Comparison of ENCODE assay signal across 34 cellular contexts in genomic region chr4:170772429-170772828, GRCh38.
"Had no signal": no experiment of that assay in that cellular context is flagged by ENCODE, and none has a peak within 500 bp of the region (broad histone marks: within the 10 kb centered on the region; RNA-seq: fewer than 3 reads in every experiment).

No MANE protein-coding gene starts in this region.

- H3K9me3 ChIP-seq: ascending aorta had no signal

- H3K4me1 ChIP-seq: ascending aorta, breast epithelium had no signal

- H3K4me1 Mint-ChIP-seq: activated B cell treated with CpG ODN at 0.5 μM for 24 hours; activated T-helper 17 cell treated with anti-CD3 and anti-CD28 coated beads, Interleukin-2, amount 50 U/mL, for 72 hours; brain; endodermal cell; T-helper 17 cell had no signal

- H3K9me3 Mint-ChIP-seq: activated B cell treated with CpG ODN at 0.5 μM for 24 hours, endodermal cell had no signal

- H3K4me3 ChIP-seq: ascending aorta, breast epithelium, cardiac muscle cell, coronary artery, dorsolateral prefrontal cortex had no signal

- H3K36me3 Mint-ChIP-seq: activated naive CD8-positive, alpha-beta T cell; brain had no signal

- H3K27me3 ChIP-seq: ascending aorta, breast epithelium, cardiac muscle cell had no signal

- DNase-seq: activated B cell treated with CpG ODN at 0.5 μM for 24 hours; activated CD4-positive, alpha-beta T cell treated with anti-CD3 and anti-CD28 coated beads for 48 hours; activated CD4-positive, alpha-beta T cell treated with anti-CD3 and anti-CD28 coated beads, Interleukin-2, amount 50 U/mL, for 1 hour; activated CD4-positive, alpha-beta T cell treated with anti-CD3 and anti-CD28 coated beads, Interleukin-2, amount 50 U/mL, for 48 hours; activated CD8-positive, alpha-beta memory T cell treated with anti-CD3 and anti-CD28 coated beads for 24 hours; activated CD8-positive, alpha-beta T cell treated with anti-CD3 and anti-CD28 coated beads for 36 hours; activated effector memory CD4-positive, alpha-beta T cell treated with Interleukin-2 at 50 U/mL for 16 hours; activated gamma-delta T cell treated with Interleukin-2 at 50 U/mL for 16 hours; activated naive CD4-positive, alpha-beta T cell treated with anti-CD3 and anti-CD28 coated beads, Interleukin-2, amount 50 U/mL, for 16 hours; activated naive CD4-positive, alpha-beta T cell treated with Interleukin-2 at 50 U/mL for 16 hours; activated T-cell treated with anti-CD3 and anti-CD28 coated beads, Interleukin-2, amount 50 U/mL, for 4 hours; amygdala; central memory CD4-positive, alpha-beta T cell; cerebellar nuclear complex; dorsolateral prefrontal cortex; effector memory CD4-positive, alpha-beta T cell; endodermal cell; foreskin fibroblast; head of caudate nucleus; T-helper 1 cell; T-helper 17 cell; T1000; WERI-Rb-1 had no signal

- H3K36me3 ChIP-seq: ascending aorta, breast epithelium, cardiac muscle cell, WERI-Rb-1 had no signal

- H3K4me3 Mint-ChIP-seq: activated B cell treated with CpG ODN at 0.5 μM for 24 hours; activated CD8-positive, alpha-beta T cell treated with anti-CD3 and anti-CD28 coated beads for 36 hours; activated naive CD8-positive, alpha-beta T cell; activated T-cell treated with anti-CD3 and anti-CD28 coated beads, Interleukin-2, amount 50 U/mL, for 4 hours; activated T-helper 17 cell treated with anti-CD3 and anti-CD28 coated beads, Interleukin-2, amount 50 U/mL, for 72 hours; brain; dendritic cell treated with granulocyte-macrophage colony-stimulating factor and Interleukin-4, amounts not matched to agents 40 ng/mL and 50 ng/mL, for 4 days; endodermal cell; T-helper 17 cell; T-helper 2 cell treated with Interferon-gamma antibody and Interleukin-4, amounts not matched to agents 5 μg/mL and 100 μg/mL, for 36 hours had no signal

- H3K27ac Mint-ChIP-seq: activated B cell treated with CpG ODN at 0.5 μM for 24 hours; activated CD8-positive, alpha-beta T cell treated with anti-CD3 and anti-CD28 coated beads for 36 hours; activated naive CD8-positive, alpha-beta T cell; activated T-helper 17 cell treated with anti-CD3 and anti-CD28 coated beads, Interleukin-2, amount 50 U/mL, for 72 hours; brain; dendritic cell treated with granulocyte-macrophage colony-stimulating factor and Interleukin-4, amounts not matched to agents 40 ng/mL and 50 ng/mL, for 4 days; endodermal cell; T-helper 17 cell; T-helper 2 cell treated with Interferon-gamma antibody and Interleukin-4, amounts not matched to agents 5 μg/mL and 100 μg/mL, for 36 hours had no signal

- H3K27ac ChIP-seq: ascending aorta, breast epithelium, cardiac muscle cell, coronary artery, dorsolateral prefrontal cortex, WERI-Rb-1 had no signal

- H3K27me3 Mint-ChIP-seq: activated B cell treated with CpG ODN at 0.5 μM for 24 hours; activated CD8-positive, alpha-beta T cell treated with anti-CD3 and anti-CD28 coated beads for 36 hours; activated naive CD8-positive, alpha-beta T cell; activated T-helper 17 cell treated with anti-CD3 and anti-CD28 coated beads, Interleukin-2, amount 50 U/mL, for 72 hours; brain; dendritic cell treated with granulocyte-macrophage colony-stimulating factor and Interleukin-4, amounts not matched to agents 40 ng/mL and 50 ng/mL, for 4 days; T-helper 17 cell had no signal

- ATAC-seq: activated CD4-positive, CD25-positive, alpha-beta regulatory T cell treated with anti-CD3 and anti-CD28 coated beads, Interleukin-2, amount 50 U/mL, for 24 hours; activated CD8-positive, alpha-beta T cell treated with anti-CD3 and anti-CD28 coated beads for 36 hours; activated T-cell treated with anti-CD3 and anti-CD28 coated beads, Interleukin-2, amount 50 U/mL, for 4 hours; activated T-helper 17 cell treated with anti-CD3 and anti-CD28 coated beads, Interleukin-2, amount 50 U/mL, for 72 hours; esophagus mucosa; T-helper 17 cell had no signal
